In genomic region chr17:33218657-33219298, GRCh38 we compare ENCODE assay signal across 23 cellular contexts.
DNase-seq lines count a peak whose midpoint lies in the region; ATAC-seq and TF ChIP-seq lines count a peak whose summit lies in the region.
"Had no signal": no experiment of that assay in that cellular context is flagged by ENCODE, and none has a peak within 500 bp of the region (broad histone marks: within the 10 kb centered on the region; RNA-seq: fewer than 3 reads in every experiment).

No MANE protein-coding gene starts in this region.

- H3K9me3 ChIP-seq in Panc1 (ENCODE audit: control insufficient read depth, insufficient read depth, low read depth, low read length), result no peaks in the 10 kb centered on the region
- H3K9me3 ChIP-seq: tibial nerve had no signal

- intact Hi-C loops in Panc1 (cut with micrococcal nuclease; ENCODE audit: unreplicated experiment) (loop anchor here (10.0 kb wide), 1 partner anchor 56 kb away; no protein-coding TSS in a partner anchor), sciatic nerve (cut with DNase I) (no loop called here)

- 0 out of 2 replicates have a peak overlapping the region, but pooled peaks have one; percentile 12 for H3K27ac ChIP-seq in Panc1 (ENCODE audit: low read length)
- H3K27ac ChIP-seq: tibial nerve had no signal

- TF ChIP-seq CTCF in Panc1 (IDR thresholded peaks at IDR 0.05) (no peak), foreskin fibroblast (IDR thresholded peaks at IDR 0.05; ENCODE audit: low read depth, low read length) (no peak)

- in situ Hi-C loops in Panc1 (cut with HindIII; ENCODE audit: low pct_unique_long_range_greater_than_20kb, low sequenced_read_pairs), result no loop called here

- ATAC-seq in Panc1 (no peak), sciatic nerve (peak; percentile 44), HG03095 (IDR thresholded peaks at IDR 0.05; ENCODE audit: unreplicated experiment) (no peak), GM18868 (IDR thresholded peaks at IDR 0.05; ENCODE audit: unreplicated experiment) (no peak)
- ATAC-seq: activated naive CD4-positive, alpha-beta T cell treated with anti-CD3 and anti-CD28 coated beads, Interleukin-2, amount 50 U/mL, for 72 hours; CD8-positive, alpha-beta T cell; left colon; naive thymus-derived CD4-positive, alpha-beta T cell had no signal

- H3K27me3 ChIP-seq in Panc1 (ENCODE audit: control insufficient read depth, insufficient read depth, low read length), result no peaks in the 10 kb centered on the region
- H3K27me3 ChIP-seq: tibial nerve had no signal

- H3K4me3 ChIP-seq in Panc1 (ENCODE audit: low read depth in 2 of 2, low read length in 2 of 2) (no peak overlapping the region), foreskin fibroblast (ENCODE audit: low read depth in 1 of 2, low read length in 2 of 2) (no peak overlapping the region)
- H3K4me3 ChIP-seq: tibial nerve had no signal

- peaks cover 14% of the 10 kb centered on the region; the same call in 1 of the 2 replicates for H3K4me1 ChIP-seq in Panc1 (ENCODE audit: control insufficient read depth, insufficient read depth, low read length)

- BruUV-seq in Panc1 (replicated peaks; lab: Mats Ljungman, UMichigan), result no TSS peak

- CTCF ChIA-PET in Panc1 (lab: Charles Lee), result no interaction called here

- peak; percentile 51 for DNase-seq in AG08396 (ENCODE audit: low spot score)
- no peak for DNase-seq in Panc1 (ENCODE audit: low read depth, low spot score)
- DNase-seq in foreskin fibroblast, result peak; percentile 27 to 56
- no peak for DNase-seq in sciatic nerve (ENCODE audit: low spot score)
- DNase-seq in NCI-H2029 (lab: John Stamatoyannopoulos, UW), result no peak
- DNase-seq in NCI-H146 treated with DMSO at 0.1 percent for 48 hours (lab: John Stamatoyannopoulos, UW; ENCODE audit: unreplicated experiment), result no peak
- DNase-seq: activated CD4-positive, alpha-beta memory T cell treated with anti-CD3 and anti-CD28 coated beads for 36 hours; CD8-positive, alpha-beta T cell; GF-D8; left colon; mesendoderm; naive thymus-derived CD4-positive, alpha-beta T cell; NCI-H1105 treated with DMSO at 0.1 percent for 48 hours; NCI-H446 treated with DMSO at 0.1 percent for 48 hours; SHP77 treated with DMSO at 0.1 percent for 48 hours; stimulated activated CD4-positive, alpha-beta T cell treated with anti-CD3 and anti-CD28 coated beads, Interleukin-12 subunit alpha, Interleukin-12 subunit beta, amount 100 ng/mL, for 4 hours; stimulated activated CD4-positive, alpha-beta T cell treated with anti-CD3 and anti-CD28 coated beads, Interleukin-4, amount 100 ng/mL, for 4 hours; stimulated activated naive CD4-positive, alpha-beta T cell treated with Interleukin-2 at 50 U/mL for 16 hours; T-helper 1 cell had no signal

- POLR2A ChIA-PET in Panc1 (lab: Charles Lee), result no interaction called here

- no peaks in the 10 kb centered on the region for H3K36me3 ChIP-seq in Panc1 (ENCODE audit: control insufficient read depth, insufficient read depth, low read length)
- H3K36me3 ChIP-seq: tibial nerve had no signal

Comparison
In these comparisons a context has a peak if more than half of its experiments do, and no peak if none do; other contexts are left out.
1. DNase-seq: peak in AG08396 (single experiment) and foreskin fibroblast (2 of 2); none in Panc1 (single experiment), sciatic nerve (single experiment), NCI-H2029 (single experiment) and NCI-H146 treated with DMSO at 0.1 percent for 48 hours (single experiment).